17 cellular contexts compared by ENCODE assay signal in the genomic region with DNA sequence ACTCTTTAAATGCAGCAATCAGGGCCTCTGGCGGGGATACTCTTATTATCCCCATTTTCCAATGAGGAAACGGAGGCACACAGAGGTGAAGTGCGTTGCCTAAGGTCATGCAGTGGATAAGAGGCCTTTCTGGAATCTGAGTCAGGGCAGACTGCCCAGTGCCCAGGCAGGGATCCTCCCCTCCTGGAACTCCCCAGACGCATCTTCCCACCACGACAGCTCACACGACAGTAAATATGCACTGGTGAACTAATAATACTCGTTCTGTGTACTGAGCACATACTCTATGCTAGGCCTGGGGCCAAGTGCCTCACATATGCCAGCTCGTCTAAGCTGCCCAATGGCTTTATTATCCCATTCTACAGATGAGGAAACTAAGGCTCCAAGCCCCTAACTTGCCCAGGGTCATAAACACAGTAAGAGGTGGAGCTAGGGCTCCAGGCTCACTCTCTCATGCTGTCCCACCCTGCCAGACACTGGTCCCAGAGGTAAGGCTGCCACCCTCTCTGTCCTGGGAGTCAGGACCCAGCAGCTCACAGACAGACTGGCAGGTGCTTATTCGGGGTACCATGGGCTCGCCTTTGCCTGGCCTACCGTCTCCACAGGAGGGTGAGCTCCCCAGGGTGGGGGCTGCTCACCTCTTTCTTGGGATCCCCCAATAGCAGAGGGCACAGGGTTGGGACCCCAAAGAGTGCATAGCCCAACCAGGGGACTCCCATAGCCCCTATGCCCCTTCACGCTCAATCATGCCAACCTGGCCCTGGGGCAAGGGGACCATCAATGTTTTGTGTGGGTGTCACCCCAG. TPM values are rescaled to one million over a fixed set of nuclear protein-coding genes. Genes with fewer than 3 reads are reported as not detected.
DNase-seq lines count a peak whose midpoint lies in the region; ATAC-seq and TF ChIP-seq lines count a peak whose summit lies in the region.
"Had no signal": no experiment of that assay in that cellular context is flagged by ENCODE, and none has a peak within 500 bp of the region (broad histone marks: within the 10 kb centered on the region; RNA-seq: fewer than 3 reads in every experiment).

No MANE protein-coding gene starts in this region.

- WGBS in stomach, 5 donors, result 76 to 79% (median 77%) methylated on average over 12 of the region's 12 CpGs

- H3K9me3 Mint-ChIP-seq in activated CD8-positive, alpha-beta T cell treated with anti-CD3 and anti-CD28 coated beads, Interleukin-2, amount 10 ng/mL, durations not matched to agents 7 days and 5 days (ENCODE audit: insufficient read depth), result peaks cover 6% of the 10 kb centered on the region
- H3K9me3 Mint-ChIP-seq in effector memory CD8-positive, alpha-beta T cell, result no peaks in the 10 kb centered on the region
- H3K9me3 Mint-ChIP-seq in HFFc6, result peaks cover 6% of the 10 kb centered on the region

- ATAC-seq in Right ventricle myocardium superior (ENCODE audit: poor library complexity), result no peak
- ATAC-seq in left cardiac atrium, result no peak
- ATAC-seq in activated CD8-positive, alpha-beta T cell treated with anti-CD3 and anti-CD28 coated beads, Interleukin-2, amount 10 ng/mL, durations not matched to agents 7 days and 5 days, result no peak
- ATAC-seq in effector memory CD8-positive, alpha-beta T cell (replicated peaks), result no peak
- ATAC-seq in HG03097 (IDR thresholded peaks at IDR 0.05; ENCODE audit: low FRiP score, unreplicated experiment), result no peak

- H3K36me3 ChIP-seq in stomach (no peaks in the 10 kb centered on the region), ascending aorta (no peaks in the 10 kb centered on the region)
- H3K36me3 ChIP-seq: MG63, suprapubic skin had no signal

- DNase-seq in Right ventricle myocardium superior (peak; percentile 31), left cardiac atrium (no peak), stomach (no peak), HFFc6 (no peak), ascending aorta (ENCODE audit: low spot score in 2 of 2) (no peak)
- no peak for DNase-seq in activated CD8-positive, alpha-beta T cell treated with anti-CD3 and anti-CD28 coated beads, Interleukin-2, amount 10 ng/mL, durations not matched to agents 7 days and 5 days
- no peak for DNase-seq in effector memory CD8-positive, alpha-beta T cell
- DNase-seq: activated CD4-positive, CD25-positive, alpha-beta regulatory T cell treated with anti-CD3 and anti-CD28 coated beads, Interleukin-2, amount 50 U/mL, for 72 hours; DMS79; foreskin melanocyte; MG63; NCI-H774; SW 1271 had no signal

- no peak for TF ChIP-seq EP300 in stomach (IDR thresholded peaks at IDR 0.05)

- H3K4me1 Mint-ChIP-seq in activated CD8-positive, alpha-beta T cell treated with anti-CD3 and anti-CD28 coated beads, Interleukin-2, amount 10 ng/mL, durations not matched to agents 7 days and 5 days (ENCODE audit: low read depth), result peaks cover 72% of the 10 kb centered on the region
- peaks cover 78 to 83% of the 10 kb centered on the region in 2 donors for H3K4me1 Mint-ChIP-seq in effector memory CD8-positive, alpha-beta T cell (ENCODE audit: low read depth in 2 of 2)
- H3K4me1 Mint-ChIP-seq in HFFc6 (ENCODE audit: low read depth), result no peaks in the 10 kb centered on the region

- H3K27ac Mint-ChIP-seq in activated CD8-positive, alpha-beta T cell treated with anti-CD3 and anti-CD28 coated beads, Interleukin-2, amount 10 ng/mL, durations not matched to agents 7 days and 5 days, result peak overlapping the region; percentile 99
- peak overlapping the region; percentile 92 to 96 for H3K27ac Mint-ChIP-seq in effector memory CD8-positive, alpha-beta T cell
- no peak overlapping the region for H3K27ac Mint-ChIP-seq in HFFc6

- peak overlapping the region; percentile 84 for H3K4me3 Mint-ChIP-seq in activated CD8-positive, alpha-beta T cell treated with anti-CD3 and anti-CD28 coated beads, Interleukin-2, amount 10 ng/mL, durations not matched to agents 7 days and 5 days
- H3K4me3 Mint-ChIP-seq in effector memory CD8-positive, alpha-beta T cell, result peak overlapping the region; percentile 87 to 92
- H3K4me3 Mint-ChIP-seq in HFFc6, result no peak overlapping the region

- H3K36me3 Mint-ChIP-seq in activated CD8-positive, alpha-beta T cell treated with anti-CD3 and anti-CD28 coated beads, Interleukin-2, amount 10 ng/mL, durations not matched to agents 7 days and 5 days (ENCODE audit: low read depth), result peaks cover 82% of the 10 kb centered on the region
- H3K36me3 Mint-ChIP-seq in effector memory CD8-positive, alpha-beta T cell (ENCODE audit: insufficient read depth), result peaks cover 76% of the 10 kb centered on the region
- H3K36me3 Mint-ChIP-seq in HFFc6 (ENCODE audit: low read depth), result no peaks in the 10 kb centered on the region

- no peaks in the 10 kb centered on the region for H3K27me3 Mint-ChIP-seq in activated CD8-positive, alpha-beta T cell treated with anti-CD3 and anti-CD28 coated beads, Interleukin-2, amount 10 ng/mL, durations not matched to agents 7 days and 5 days (ENCODE audit: low read depth)
- no peaks in the 10 kb centered on the region for H3K27me3 Mint-ChIP-seq in effector memory CD8-positive, alpha-beta T cell
- H3K27me3 Mint-ChIP-seq in HFFc6 (ENCODE audit: insufficient read depth), result peaks cover 41% of the 10 kb centered on the region

- POLR2A ChIA-PET in activated CD8-positive, alpha-beta T cell treated with anti-CD3 and anti-CD28 coated beads, Interleukin-2, amount 10 ng/mL, durations not matched to agents 7 days and 5 days (lab: Charles Lee), result interaction anchor here (0.6 to 6.3 kb wide), 10 partner anchors 15 to 288 kb away, joined by 3 to 100 read pairs (median 10); no protein-coding TSS in a partner anchor

- peak overlapping the region in 3 of 4 donors; percentile 3 to 30 (median 6) for H3K4me3 ChIP-seq in stomach
- no peak overlapping the region for H3K4me3 ChIP-seq in ascending aorta
- H3K4me3 ChIP-seq: MG63, suprapubic skin had no signal

- H3K27ac ChIP-seq in stomach (no peak overlapping the region), ascending aorta (no peak overlapping the region)
- H3K27ac ChIP-seq: suprapubic skin had no signal

- CTCF ChIA-PET in activated CD8-positive, alpha-beta T cell treated with anti-CD3 and anti-CD28 coated beads, Interleukin-2, amount 10 ng/mL, durations not matched to agents 7 days and 5 days (lab: Charles Lee), result interaction anchor here (0.6 to 7.3 kb wide), 13 partner anchors 8 to 96 kb away, joined by 3 to 132 read pairs (median 5); partner anchors contain the start of gene KCTD17

- intact Hi-C loops in Right ventricle myocardium superior (cut with DNase I) (no loop called here), left cardiac atrium (cut with DNase I) (no loop called here), stomach (cut with DNase I; ENCODE audit: low total_unique reads) (no loop called here), ascending aorta (cut with DNase I) (no loop called here)

- TF ChIP-seq CTCF in stomach (IDR thresholded peaks at IDR 0.05), result no peak
- TF ChIP-seq CTCF in HFFc6 (IDR thresholded peaks at IDR 0.05), result no peak
- no peak for TF ChIP-seq CTCF in ascending aorta (IDR thresholded peaks at IDR 0.05)

- peaks cover 0 to 8% (median 0%) of the 10 kb centered on the region in 4 donors for H3K9me3 ChIP-seq in stomach
- H3K9me3 ChIP-seq in ascending aorta, result peaks cover 0 to 14% of the 10 kb centered on the region in 2 donors
- H3K9me3 ChIP-seq: MG63, suprapubic skin had no signal

- TF ChIP-seq POLR2A in stomach (IDR thresholded peaks at IDR 0.05), result no peak

- H3K27me3 ChIP-seq in stomach, result peaks cover 0 to 51% (median 4%) of the 10 kb centered on the region in 3 donors
- no peaks in the 10 kb centered on the region for H3K27me3 ChIP-seq in ascending aorta
- H3K27me3 ChIP-seq: MG63 had no signal

- peaks cover 0 to 10% (median 4%) of the 10 kb centered on the region in 4 donors for H3K4me1 ChIP-seq in stomach
- no peaks in the 10 kb centered on the region for H3K4me1 ChIP-seq in ascending aorta

RNA-seq across cellular contexts. Expression of gene IL2RB, which starts 2.3 kb away (rescaled TPM):
- 0.75 TPM for total RNA-seq in Right ventricle myocardium superior
- 1 to 10 TPM in 1 of 2 donors, under 1 TPM in 1; 0.34 to 2.0 TPM for total RNA-seq in left cardiac atrium
- total RNA-seq in activated CD8-positive, alpha-beta T cell treated with anti-CD3 and anti-CD28 coated beads, Interleukin-2, amount 10 ng/mL, durations not matched to agents 7 days and 5 days, result 100 to 1,000 TPM; 202 to 213 TPM
- 1 to 10 TPM in 2 of 5 donors, under 1 TPM in 1, not detected in 2; 0.73 to 5.3 (median 5.2) TPM for total RNA-seq in stomach
- polyA plus RNA-seq in stomach, result 1 to 10 TPM in 1 of 3 donors, under 1 TPM in 2; 0.44 to 2.6 (median 0.58) TPM
- total RNA-seq in HFFc6 (2021; fragmentation: NEBNext Ultra II Directional; extraction: Animal tissue kit (Norgen Biotek cat#: 25700)), result not detected
- 0.96 TPM for total RNA-seq in ascending aorta
- total RNA-seq: osteocyte had no signal

RNA-seq across cellular contexts. Expression of gene TMPRSS6, which starts 37.9 kb away (rescaled TPM):
- total RNA-seq in Right ventricle myocardium superior (not detected), left cardiac atrium (not detected), stomach (1 to 10 TPM in 1 of 5 donors, not detected in 4; 1.5 TPM), ascending aorta (not detected)
- total RNA-seq in activated CD8-positive, alpha-beta T cell treated with anti-CD3 and anti-CD28 coated beads, Interleukin-2, amount 10 ng/mL, durations not matched to agents 7 days and 5 days, result 1 to 10 TPM; 1.1 TPM
- polyA plus RNA-seq in stomach, result under 1 TPM; 0.25 to 0.62 (median 0.31) TPM
- not detected for total RNA-seq in HFFc6 (2021; fragmentation: NEBNext Ultra II Directional; extraction: Animal tissue kit (Norgen Biotek cat#: 25700))
- total RNA-seq: mesenteric fat pad, osteocyte had no signal

RNA-seq across cellular contexts. Expression of gene C1QTNF6, which starts 40.7 kb away (rescaled TPM):
- 1.5 TPM for total RNA-seq in Right ventricle myocardium superior
- 1 to 10 TPM; 1.8 to 2.9 TPM for total RNA-seq in left cardiac atrium
- 1 to 10 TPM; 6.1 to 6.2 TPM for total RNA-seq in activated CD8-positive, alpha-beta T cell treated with anti-CD3 and anti-CD28 coated beads, Interleukin-2, amount 10 ng/mL, durations not matched to agents 7 days and 5 days
- total RNA-seq in stomach, result 10 to 100 TPM in 1 of 5 donors, 1 to 10 TPM in 2, under 1 TPM in 1, not detected in 1; 0.45 to 10.4 (median 3.0) TPM
- polyA plus RNA-seq in stomach, result 1 to 10 TPM; 2.3 to 4.5 (median 4.1) TPM
- total RNA-seq in HFFc6 (2021; fragmentation: NEBNext Ultra II Directional; extraction: Animal tissue kit (Norgen Biotek cat#: 25700)), result 1 to 10 TPM; 3.3 to 5.0 (median 4.0) TPM
- total RNA-seq in ascending aorta, result 4.6 TPM

Comparison
In these comparisons a context has a peak if more than half of its experiments do, and no peak if none do; other contexts are left out.
1. H3K4me3 ChIP-seq: peak in stomach (3 of 4); none in ascending aorta (0 of 2).
2. RNA of gene IL2RB, which starts 2.3 kb away (total RNA-seq): 202 to 213 TPM in activated CD8-positive, alpha-beta T cell treated with anti-CD3 and anti-CD28 coated beads, Interleukin-2, amount 10 ng/mL, durations not matched to agents 7 days and 5 days; 0.34 to 2.0 TPM in left cardiac atrium, 0.96 TPM in ascending aorta (single experiment), 0.75 TPM in Right ventricle myocardium superior (single experiment), 0.73 to 5.3 TPM in stomach and not detected in HFFc6; every median in the first group is over 10 times any median in the second.